1 cellular context compared by ENCODE assay signal in genomic region chr12:6775775-6776174, GRCh38.
TF ChIP-seq lines count a peak whose summit lies in the region.

No MANE protein-coding gene starts in this region.

TF ChIP-seq in HepG2, 621 proteins besides CTCF, POLR2A, EP300 and RAD21 (continued from another document):
- TF ChIP-seq ZSCAN5A (CRISPR knock-in tag; IDR thresholded peaks at IDR 0.05; ENCODE audit: borderline replicate concordance): 0 out of 2 replicates have a peak, but pooled peaks have one; percentile 15
- TF ChIP-seq HOMEZ (CRISPR knock-in tag; IDR thresholded peaks at IDR 0.05; ENCODE audit: low read depth): peak; percentile 49; the same call in 1 of the 2 replicates
- no peak for TF ChIP-seq IKZF1 (IDR thresholded peaks at IDR 0.05)
- TF ChIP-seq ZNF276 (CRISPR knock-in tag; IDR thresholded peaks at IDR 0.05; ENCODE audit: low read depth): no peak
- no peak for TF ChIP-seq TMF1 (CRISPR knock-in tag; IDR thresholded peaks at IDR 0.05; ENCODE audit: low read depth)
- no peak for TF ChIP-seq ZNF234 (CRISPR knock-in tag; conservative IDR thresholded peaks at IDR 0.05)
- TF ChIP-seq ZSCAN31 (CRISPR knock-in tag; IDR thresholded peaks at IDR 0.05; ENCODE audit: low read depth): no peak
- TF ChIP-seq ZKSCAN5 (CRISPR knock-in tag; IDR thresholded peaks at IDR 0.05): no peak
- no peak; the same call in 1 of the 2 replicates for TF ChIP-seq ZNF232 (CRISPR knock-in tag; IDR thresholded peaks at IDR 0.05; ENCODE audit: borderline replicate concordance)
- TF ChIP-seq PRPF4 (IDR thresholded peaks at IDR 0.05; ENCODE audit: low read depth, low read length, poor library complexity, severe bottlenecking): no peak
- TF ChIP-seq GLI4 (CRISPR knock-in tag; IDR thresholded peaks at IDR 0.05; ENCODE audit: borderline replicate concordance): no peak
- no peak for TF ChIP-seq TOE1 (CRISPR knock-in tag; IDR thresholded peaks at IDR 0.05)
- TF ChIP-seq HNF1B (CRISPR knock-in tag; IDR thresholded peaks at IDR 0.05): no peak
- no peak for TF ChIP-seq NBN (conservative IDR thresholded peaks at IDR 0.05)
- peak; percentile 81 for TF ChIP-seq SOX5 (CRISPR knock-in tag; IDR thresholded peaks at IDR 0.05; ENCODE audit: borderline replicate concordance)
- peak; percentile 77 for TF ChIP-seq PPARG (CRISPR knock-in tag; conservative IDR thresholded peaks at IDR 0.05)
- TF ChIP-seq ZNF704 (CRISPR knock-in tag; IDR thresholded peaks at IDR 0.05; ENCODE audit: borderline replicate concordance): no peak
- TF ChIP-seq SRF (IDR thresholded peaks at IDR 0.05; ENCODE audit: low read depth, low read length): no peak
- peak; percentile 62 for TF ChIP-seq TCF7 (IDR thresholded peaks at IDR 0.05; ENCODE audit: low read depth)
- TF ChIP-seq RCOR2 (CRISPR knock-in tag; IDR thresholded peaks at IDR 0.05): peak; percentile 76
- TF ChIP-seq ZNF354B (CRISPR knock-in tag; IDR thresholded peaks at IDR 0.05): no peak
- TF ChIP-seq ZNF746 (CRISPR knock-in tag; IDR thresholded peaks at IDR 0.05): peak; percentile 54; the same call in 1 of the 2 replicates
- peak; percentile 89; the same call in 1 of the 2 replicates for TF ChIP-seq GATA4 (IDR thresholded peaks at IDR 0.05; ENCODE audit: borderline replicate concordance, low read depth)
- TF ChIP-seq REST (IDR thresholded peaks at IDR 0.05; ENCODE audit: borderline replicate concordance in 1 of 2, low read depth in 1 of 2, low read length in 2 of 2): no peak
- no peak for TF ChIP-seq ZNF766 (CRISPR knock-in tag; IDR thresholded peaks at IDR 0.05; ENCODE audit: borderline replicate concordance)
- no peak for TF ChIP-seq GABPA (IDR thresholded peaks at IDR 0.05; ENCODE audit: low read depth, low read length)
- peak; percentile 53 for TF ChIP-seq GABPA (CRISPR knock-in tag; IDR thresholded peaks at IDR 0.05; ENCODE audit: low read depth)
- TF ChIP-seq ZBTB25 (CRISPR knock-in tag; IDR thresholded peaks at IDR 0.05): no peak
- TF ChIP-seq NR2F1 (CRISPR knock-in tag; IDR thresholded peaks at IDR 0.05): no peak
- TF ChIP-seq EEA1 (CRISPR knock-in tag; IDR thresholded peaks at IDR 0.05; ENCODE audit: borderline replicate concordance): no peak
- TF ChIP-seq ZNF329 (CRISPR knock-in tag; IDR thresholded peaks at IDR 0.05; ENCODE audit: low read depth): no peak
- no peak for TF ChIP-seq HES4 (CRISPR knock-in tag; IDR thresholded peaks at IDR 0.05; ENCODE audit: borderline replicate concordance)
- TF ChIP-seq MXI1 (IDR thresholded peaks at IDR 0.05; ENCODE audit: borderline replicate concordance, low read depth, low read length): no peak
- no peak for TF ChIP-seq ZNF501 (CRISPR knock-in tag; IDR thresholded peaks at IDR 0.05)
- TF ChIP-seq PHF20 (CRISPR knock-in tag; IDR thresholded peaks at IDR 0.05): no peak
- peak; percentile 99 for TF ChIP-seq ZNF441 (CRISPR knock-in tag; IDR thresholded peaks at IDR 0.05; ENCODE audit: borderline replicate concordance)
- TF ChIP-seq MXD3 (CRISPR knock-in tag; IDR thresholded peaks at IDR 0.05): no peak
- no peak for TF ChIP-seq THAP9 (CRISPR knock-in tag; IDR thresholded peaks at IDR 0.05; ENCODE audit: borderline replicate concordance)
- TF ChIP-seq CHCHD3 (CRISPR knock-in tag; IDR thresholded peaks at IDR 0.05): no peak
- no peak for TF ChIP-seq SUZ12 (IDR thresholded peaks at IDR 0.05; ENCODE audit: low read depth, low read length)
- no peak for TF ChIP-seq ZNF230 (CRISPR knock-in tag; IDR thresholded peaks at IDR 0.05)
- TF ChIP-seq BCL6 (CRISPR knock-in tag; IDR thresholded peaks at IDR 0.05): peak; percentile 97
